8 cellular contexts compared by ENCODE assay signal in genomic region chr3:113151475-113152031, GRCh38. TPM values are rescaled to one million over a fixed set of nuclear protein-coding genes. Genes with fewer than 3 reads are reported as not detected.
DNase-seq lines count a peak whose midpoint lies in the region; ATAC-seq and TF ChIP-seq lines count a peak whose summit lies in the region.

No MANE protein-coding gene starts in this region.

- H3K4me1 ChIP-seq in NT2/D1 (ENCODE audit: insufficient read depth, insufficient read length), result peaks cover 2% of the 10 kb centered on the region
- peaks cover 0 to 8% (median 0%) of the 10 kb centered on the region in 6 donors for H3K4me1 ChIP-seq in spleen

- H3K27ac ChIP-seq in spleen, result peak overlapping the region in 7 of 8 donors; percentile 22 to 67 (median 50)

- DNase-seq in NT2/D1 (ENCODE audit: low read depth, low spot score) (no peak), kidney tubule cell (ENCODE audit: low spot score) (peak; percentile 9), spleen (no peak), cortex of kidney (lab: John Stamatoyannopoulos, UW) (no peak), occipital lobe (lab: John Stamatoyannopoulos, UW) (no peak)
- DNase-seq in activated effector memory CD4-positive, alpha-beta T cell treated with Interleukin-2 at 50 U/mL for 16 hours, result no peak

- H3K9ac ChIP-seq in NT2/D1 (ENCODE audit: insufficient read length, low read depth), result peak overlapping the region; percentile 26

- no peaks in the 10 kb centered on the region for H3K36me3 ChIP-seq in NT2/D1 (ENCODE audit: insufficient read depth, insufficient read length, low read length)
- H3K36me3 ChIP-seq in spleen, result no peaks in the 10 kb centered on the region

- H3K27me3 ChIP-seq in NT2/D1 (ENCODE audit: insufficient read depth, insufficient read length) (no peaks in the 10 kb centered on the region), spleen (replicated peaks in 1 of 7) (no peaks in the 10 kb centered on the region)

- no peak for TF ChIP-seq POLR2A in spleen (IDR thresholded peaks at IDR 0.05)

- ATAC-seq in HG02588 (IDR thresholded peaks at IDR 0.05; ENCODE audit: unreplicated experiment), result no peak

- 51 to 60% (median 55%) methylated on average over 6 of the region's 6 CpGs for WGBS in spleen, 5 donors

- intact Hi-C loops in spleen (cut with DNase I; ENCODE audit: low total_unique reads), result no loop called here

- H3K4me3 ChIP-seq in NT2/D1 (ENCODE audit: insufficient read length, low read depth), result no peak overlapping the region
- no peak overlapping the region for H3K4me3 ChIP-seq in spleen

- peak; percentile 95 for TF ChIP-seq EP300 in Ishikawa (IDR thresholded peaks at IDR 0.05; ENCODE audit: borderline replicate concordance)

- H3K9me3 ChIP-seq in NT2/D1 (ENCODE audit: insufficient read depth, low read length), result no peaks in the 10 kb centered on the region
- no peaks in the 10 kb centered on the region for H3K9me3 ChIP-seq in spleen

- no peak for TF ChIP-seq CTCF in spleen (IDR thresholded peaks at IDR 0.05 in 8 of 11, conservative IDR thresholded peaks at IDR 0.05 in 3 of 11)

- peak; percentile 17; the same call in 1 of the 2 replicates for TF ChIP-seq RAD21 in Ishikawa (IDR thresholded peaks at IDR 0.05; ENCODE audit: low read depth)

TF ChIP-seq in Ishikawa, 13 proteins besides CTCF, POLR2A, EP300 and RAD21:
- TF ChIP-seq USF1 (IDR thresholded peaks at IDR 0.05), result no peak
- no peak for TF ChIP-seq REST (IDR thresholded peaks at IDR 0.05; ENCODE audit: low read depth)
- peak; percentile 95 for TF ChIP-seq CEBPB (IDR thresholded peaks at IDR 0.05)
- no peak; the same call in 1 of the 2 replicates for TF ChIP-seq MAX (IDR thresholded peaks at IDR 0.05)
- no peak for TF ChIP-seq EGR1 (IDR thresholded peaks at IDR 0.05)
- TF ChIP-seq FOXM1 (IDR thresholded peaks at IDR 0.05; ENCODE audit: borderline replicate concordance, low read depth), result peak; percentile 88
- no peak for TF ChIP-seq ZBTB7A (IDR thresholded peaks at IDR 0.05; ENCODE audit: low read depth)
- no peak for TF ChIP-seq CREB1 (IDR thresholded peaks at IDR 0.05; ENCODE audit: low read depth)
- peak; percentile 90 for TF ChIP-seq NFIC (IDR thresholded peaks at IDR 0.05)
- TF ChIP-seq TCF12 (IDR thresholded peaks at IDR 0.05; ENCODE audit: low read depth), result peak; percentile 96
- TF ChIP-seq TEAD4 (IDR thresholded peaks at IDR 0.05), result peak; percentile 79
- TF ChIP-seq TAF1 (IDR thresholded peaks at IDR 0.05; ENCODE audit: low read depth), result no peak
- 0 out of 2 replicates have a peak, but pooled peaks have one; percentile 14 for TF ChIP-seq YY1 (IDR thresholded peaks at IDR 0.05; ENCODE audit: low read depth)

RNA-seq across cellular contexts. Expression of gene BOC, which starts 59.8 kb away (rescaled TPM):
- total RNA-seq in spleen (10 to 100 TPM in 6 of 7 donors, 1 to 10 TPM in 1; 8.8 to 21.9 (median 16.6) TPM), occipital lobe (11.2 TPM)
- 1 to 10 TPM; 1.5 to 1.7 (median 1.6) TPM for polyA plus RNA-seq in spleen
